Comparison of ENCODE assay signal across 8 cellular contexts in the genomic region with DNA sequence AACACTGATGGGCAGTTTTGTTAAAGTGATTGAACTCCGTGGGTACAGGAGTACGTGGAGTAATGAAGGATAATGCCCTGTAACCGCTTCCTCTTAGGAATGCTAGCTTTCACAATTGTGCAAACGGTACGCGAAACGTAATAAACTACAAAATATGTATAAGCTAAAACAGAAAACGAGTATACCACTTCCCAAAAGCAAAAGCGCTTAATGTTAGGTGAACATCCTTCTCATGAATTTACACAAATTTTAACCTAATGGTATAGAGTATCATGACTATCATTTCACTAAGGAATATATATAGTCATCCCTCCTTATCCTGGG. TPM values are rescaled to one million over a fixed set of nuclear protein-coding genes. Genes with fewer than 3 reads are reported as not detected.
DNase-seq lines count a peak whose midpoint lies in the region; ATAC-seq, FAIRE-seq and TF ChIP-seq lines count a peak whose summit lies in the region.

No MANE protein-coding gene starts in this region.

- peaks cover 3% of the 10 kb centered on the region for H3K4me1 ChIP-seq in fibroblast of lung (ENCODE audit: control insufficient read depth, extremely low read depth, insufficient read depth, low read length)
- peaks cover 5 to 14% (median 11%) of the 10 kb centered on the region in 3 donors for H3K4me1 ChIP-seq in skeletal muscle tissue (ENCODE audit: control insufficient read depth in 3 of 3, insufficient read depth in 3 of 3, low read length in 3 of 3)

- DNase-seq in RWPE1 (ENCODE audit: low spot score) (no peak), fibroblast of lung (ENCODE audit: low read depth in 2 of 2) (no peak), NCI-H524 (lab: John Stamatoyannopoulos, UW) (no peak), RCC 7860 (ENCODE audit: low spot score) (no peak)

- FAIRE-seq in RCC 7860 (lab: Jason Lieb, UNC), result no peak

- ATAC-seq in GM19395 (IDR thresholded peaks at IDR 0.05; ENCODE audit: unreplicated experiment) (peak; percentile 6), HG02981 (IDR thresholded peaks at IDR 0.05; ENCODE audit: unreplicated experiment) (no peak), HG02678 (IDR thresholded peaks at IDR 0.05; ENCODE audit: unreplicated experiment) (no peak)

- peak overlapping the region; percentile 91 for H3K4me2 ChIP-seq in fibroblast of lung (ENCODE audit: extremely low read depth, insufficient read depth, low read length)

- no peak overlapping the region for H3K9ac ChIP-seq in fibroblast of lung (ENCODE audit: insufficient read depth, low read length)
- H3K9ac ChIP-seq in skeletal muscle tissue (ENCODE audit: low read depth in 1 of 3, low read length in 3 of 3), result peak overlapping the region; percentile 55 to 81 (median 78)

- H4K20me1 ChIP-seq in fibroblast of lung (ENCODE audit: control insufficient read depth, extremely low read depth, insufficient read depth, low read length), result no peaks in the 10 kb centered on the region

- CTCF ChIA-PET in RWPE1 (lab: Yijun Ruan, JAX), result interaction anchor here (0.6 to 0.8 kb wide), 9 partner anchors 9 to 1029 kb away, joined by 3 to 5 read pairs (median 3); a partner anchor contains a TSS

- peak; percentile 31 for TF ChIP-seq CTCF in RWPE1 (conservative IDR thresholded peaks at IDR 0.05; ENCODE audit: low read depth)
- TF ChIP-seq CTCF in fibroblast of lung (conservative IDR thresholded peaks at IDR 0.05 in 1 of 2, IDR thresholded peaks at IDR 0.05 in 1 of 2; ENCODE audit: low read depth in 1 of 2, low read length in 2 of 2), result no peak

- H3K9me3 ChIP-seq in fibroblast of lung (ENCODE audit: control insufficient read depth, insufficient read depth, low read depth, low read length) (no peaks in the 10 kb centered on the region), skeletal muscle tissue (ENCODE audit: control insufficient read depth in 3 of 3, low read length in 3 of 3) (no peaks in the 10 kb centered on the region)

- H2AFZ ChIP-seq in fibroblast of lung (ENCODE audit: low read length), result peak overlapping the region; percentile 98

- H3K4me3 ChIP-seq in fibroblast of lung (replicated peaks in 1 of 4; ENCODE audit: control extremely low read depth in 1 of 4, insufficient read depth in 1 of 4, low read depth in 3 of 4, low read length in 4 of 4) (peak overlapping the region; percentile 46 to 86 (median 72)), skeletal muscle tissue (ENCODE audit: low read length in 3 of 3) (peak overlapping the region; percentile 68 to 88 (median 84))

- H3K27ac ChIP-seq in RWPE1 (peak overlapping the region; percentile 90), fibroblast of lung (ENCODE audit: insufficient read depth, low read length) (no peak overlapping the region), skeletal muscle tissue (ENCODE audit: low read depth, low read length) (no peak overlapping the region)

- H3K36me3 ChIP-seq in fibroblast of lung (ENCODE audit: control insufficient read depth, insufficient read depth, low read length), result no peaks in the 10 kb centered on the region
- H3K36me3 ChIP-seq in skeletal muscle tissue (ENCODE audit: control insufficient read depth in 3 of 3, insufficient read depth in 3 of 3, low read length in 3 of 3), result no peaks in the 10 kb centered on the region

- H3K27me3 ChIP-seq in fibroblast of lung (ENCODE audit: control insufficient read depth, insufficient read depth, low read length), result no peaks in the 10 kb centered on the region
- no peaks in the 10 kb centered on the region for H3K27me3 ChIP-seq in skeletal muscle tissue (ENCODE audit: control insufficient read depth in 3 of 3, insufficient read depth in 3 of 3, low read length in 3 of 3)

- peaks cover 5% of the 10 kb centered on the region for H3K79me2 ChIP-seq in fibroblast of lung (ENCODE audit: control insufficient read depth, insufficient read depth, low read length)

- POLR2A ChIA-PET in RWPE1 (lab: Yijun Ruan, JAX; ENCODE audit: low non-redundant PET), result no interaction called here

RNA-seq across cellular contexts. Expression of a gene that starts 0.4 kb away (rescaled TPM):
- total RNA-seq in fibroblast of lung, result 14.6 and 18.5 TPM in 2 replicates
- polyA plus RNA-seq in fibroblast of lung, result 6.0 and 12.0 TPM in 2 replicates
- 4.8 and 7.3 TPM in 2 replicates for polyA plus RNA-seq in fibroblast of lung (2012)
- 1.1 and 1.2 TPM in 2 replicates for polyA minus RNA-seq in fibroblast of lung (ENCODE audit: low replicate concordance)
- total RNA-seq in skeletal muscle tissue, result 7.8 TPM

RNA-seq across cellular contexts. Expression of a gene that starts 33.6 kb away (rescaled TPM):
- 11.6 and 11.8 TPM in 2 replicates for total RNA-seq in fibroblast of lung
- 6.1 and 12.0 TPM in 2 replicates for polyA plus RNA-seq in fibroblast of lung
- 4.0 and 9.2 TPM in 2 replicates for polyA plus RNA-seq in fibroblast of lung (2012)
- 2.0 and 2.6 TPM in 2 replicates for polyA minus RNA-seq in fibroblast of lung (ENCODE audit: low replicate concordance)
- 12.5 TPM for total RNA-seq in skeletal muscle tissue
